18 cellular contexts compared by ENCODE assay signal in the genomic region with DNA sequence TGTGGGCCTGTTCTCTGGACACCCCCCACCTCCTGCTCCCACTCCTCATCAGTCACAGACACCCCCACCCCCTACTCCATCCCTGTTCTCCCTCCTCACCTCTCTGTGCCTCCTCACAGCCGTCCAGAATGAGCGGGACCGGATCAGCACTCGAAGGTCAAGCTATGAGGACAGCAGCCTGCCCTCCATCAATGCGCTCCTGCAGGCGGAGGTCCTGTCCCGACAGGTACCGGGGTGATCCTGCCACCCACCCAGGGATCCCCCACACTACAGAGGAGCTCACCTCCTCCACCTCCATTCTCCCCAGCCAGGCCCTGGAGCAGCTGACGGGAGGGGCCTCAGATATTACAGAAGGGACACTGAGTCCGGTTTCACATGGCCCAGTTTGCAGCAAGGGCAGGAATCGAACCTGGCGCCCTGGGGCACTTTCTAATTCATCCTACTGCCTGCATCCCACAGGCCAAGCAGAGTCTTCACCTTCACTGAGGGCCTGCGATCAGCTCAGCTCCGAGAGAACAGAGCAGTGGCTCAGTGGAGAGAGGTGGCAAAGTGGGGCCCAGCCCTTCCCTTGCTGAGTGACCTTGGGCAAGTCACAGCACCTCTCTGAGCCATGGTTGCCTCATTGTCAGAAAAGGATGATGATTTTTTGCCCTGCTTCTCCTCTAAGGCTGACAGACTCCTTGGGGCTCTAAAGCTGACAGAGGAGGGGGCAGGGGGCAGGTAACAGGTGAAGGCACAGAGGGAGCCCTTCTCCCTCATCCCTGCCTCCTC. TPM values are rescaled to one million over a fixed set of nuclear protein-coding genes. Genes with fewer than 3 reads are reported as not detected.
A peak's percentile ranks its signal among the peaks of the same experiment; 100 is the strongest.
DNase-seq lines count a peak whose midpoint lies in the region; ATAC-seq and TF ChIP-seq lines count a peak whose summit lies in the region.
"Had no signal": no experiment of that assay in that cellular context is flagged by ENCODE, and none has a peak within 500 bp of the region (broad histone marks: within the 10 kb centered on the region; RNA-seq: fewer than 3 reads in every experiment).

No MANE protein-coding gene starts in this region.

- H4K20me1 ChIP-seq in hepatocyte (ENCODE audit: insufficient read depth, poor library complexity, severe bottlenecking) (no peaks in the 10 kb centered on the region), osteoblast (ENCODE audit: insufficient read depth, low read length) (no peaks in the 10 kb centered on the region)

- CTCF ChIA-PET in Caco-2 (lab: Charles Lee) (interaction anchor here (1.2 kb wide), 1 partner anchor 18 kb away, joined by 3 read pairs; no protein-coding TSS in a partner anchor), WTC11 (lab: Charles Lee) (no interaction called here)

- peak overlapping the region; percentile 56 for H3K27ac Mint-ChIP-seq in Caco-2 (ENCODE audit: unreplicated experiment)
- H3K27ac Mint-ChIP-seq in WTC11, result no peak overlapping the region
- no peak overlapping the region for H3K27ac Mint-ChIP-seq in glutamatergic neuron (ENCODE audit: unreplicated experiment)
- H3K27ac Mint-ChIP-seq: CD8-positive, alpha-beta memory T cell; H9; IgD-negative memory B cell had no signal

- DNase-seq in Caco-2, result no peak
- DNase-seq in WTC11 (ENCODE audit: low spot score), result no peak
- no peak for DNase-seq in hepatocyte (ENCODE audit: low spot score)
- peak; percentile 91 for DNase-seq in osteoblast (ENCODE audit: insufficient read length, low spot score, missing footprints)
- DNase-seq in glutamatergic neuron, result no peak
- no peak for DNase-seq in activated T-cell treated with anti-CD3 and anti-CD28 coated beads, Interleukin-2, amount 50 U/mL, for 48 hours
- DNase-seq: ACHN; BE2C; C1 segment of cervical spinal cord; CD4-positive, CD25-positive, alpha-beta regulatory T cell; CD8-positive, alpha-beta memory T cell; COR-L47; H9 had no signal

- H3K4me1 Mint-ChIP-seq in Caco-2 (ENCODE audit: low read depth, unreplicated experiment), result peaks cover 48% of the 10 kb centered on the region
- no peaks in the 10 kb centered on the region for H3K4me1 Mint-ChIP-seq in WTC11
- peaks cover 2% of the 10 kb centered on the region for H3K4me1 Mint-ChIP-seq in glutamatergic neuron (ENCODE audit: low read depth, unreplicated experiment)
- H3K4me1 Mint-ChIP-seq: CD4-positive, CD25-positive, alpha-beta regulatory T cell; CD8-positive, alpha-beta memory T cell; IgD-negative memory B cell had no signal

- no peak for TF ChIP-seq CTCF in Caco-2 (IDR thresholded peaks at IDR 0.05; ENCODE audit: insufficient read depth in 1 of 2, low read depth in 1 of 2, low read length in 1 of 2, severe bottlenecking in 1 of 2, unreplicated experiment in 1 of 2)
- no peak for TF ChIP-seq CTCF in WTC11 (IDR thresholded peaks at IDR 0.05)
- TF ChIP-seq CTCF in hepatocyte (IDR thresholded peaks at IDR 0.05; ENCODE audit: poor library complexity), result no peak
- TF ChIP-seq CTCF in osteoblast (IDR thresholded peaks at IDR 0.05; ENCODE audit: extremely low read depth, low read depth, low read length), result no peak
- no peak for TF ChIP-seq CTCF in glutamatergic neuron (IDR thresholded peaks at IDR 0.05; ENCODE audit: partially characterized antibody, unreplicated experiment)

- POLR2A ChIA-PET in Caco-2 (lab: Charles Lee), result interaction anchor here (0.5 kb wide), 1 partner anchor 117 kb away, joined by 4 read pairs; no protein-coding TSS in a partner anchor
- POLR2A ChIA-PET in WTC11 (lab: Charles Lee), result no interaction called here

- H3K9me3 Mint-ChIP-seq in Caco-2 (ENCODE audit: unreplicated experiment) (no peaks in the 10 kb centered on the region), WTC11 (no peaks in the 10 kb centered on the region), glutamatergic neuron (ENCODE audit: unreplicated experiment) (peaks cover 2% of the 10 kb centered on the region)
- H3K9me3 Mint-ChIP-seq: CD8-positive, alpha-beta memory T cell; H9; IgD-negative memory B cell had no signal

- H3K36me3 ChIP-seq in Caco-2 (ENCODE audit: control insufficient read depth, insufficient read depth, low read length) (peaks cover 34% of the 10 kb centered on the region), hepatocyte (replicated peaks; ENCODE audit: insufficient read depth, low read depth) (no peaks in the 10 kb centered on the region), osteoblast (ENCODE audit: insufficient read depth, low read length) (no peaks in the 10 kb centered on the region)
- H3K36me3 ChIP-seq: BE2C had no signal

- no peaks in the 10 kb centered on the region for H3K9me3 ChIP-seq in Caco-2
- H3K9me3 ChIP-seq in hepatocyte (ENCODE audit: low read depth), result no peaks in the 10 kb centered on the region
- H3K9me3 ChIP-seq in osteoblast (ENCODE audit: low read depth, low read length), result no peaks in the 10 kb centered on the region
- H3K9me3 ChIP-seq: BE2C had no signal

- H3K27ac ChIP-seq in hepatocyte (peak overlapping the region; percentile 74), osteoblast (ENCODE audit: low read depth, low read length) (no peak overlapping the region)
- H3K27ac ChIP-seq: HL-60 had no signal

- no peak overlapping the region for H2AFZ ChIP-seq in hepatocyte
- H2AFZ ChIP-seq in osteoblast (ENCODE audit: low read length), result no peak overlapping the region

- WGBS in hepatocyte (ENCODE audit: low lambda C conversion rate, missing lambda C conversion rate), result 94% methylated on average over 14 of the region's 14 CpGs

- no peak overlapping the region for H3K4me3 ChIP-seq in Caco-2 (ENCODE audit: low read depth, low read length)
- H3K4me3 ChIP-seq in hepatocyte, result no peak overlapping the region
- H3K4me3 ChIP-seq in osteoblast (ENCODE audit: insufficient read depth, low read length), result no peak overlapping the region

- H3K4me1 ChIP-seq in Caco-2 (peaks cover 63% of the 10 kb centered on the region), hepatocyte (ENCODE audit: insufficient read depth) (peaks cover 41% of the 10 kb centered on the region), osteoblast (ENCODE audit: insufficient read depth, low read length) (peaks cover 9% of the 10 kb centered on the region)
- H3K4me1 ChIP-seq: BE2C had no signal

- intact Hi-C loops in Caco-2 (cut with micrococcal nuclease; ENCODE audit: unreplicated experiment), result no loop called here

- H3K27me3 ChIP-seq in Caco-2 (replicated peaks; ENCODE audit: control insufficient read depth, insufficient read depth, low read length) (no peaks in the 10 kb centered on the region), hepatocyte (no peaks in the 10 kb centered on the region), osteoblast (ENCODE audit: insufficient read depth, low read length) (peaks cover 21% of the 10 kb centered on the region)
- H3K27me3 ChIP-seq: BE2C had no signal

- no TSS peak for BruUV-seq in Caco-2 (replicated peaks; lab: Mats Ljungman, UMichigan)

- H3K9me2 ChIP-seq in hepatocyte (replicated peaks; ENCODE audit: insufficient read depth), result no peaks in the 10 kb centered on the region

- no peaks in the 10 kb centered on the region for H3K36me3 Mint-ChIP-seq in Caco-2 (ENCODE audit: insufficient read depth, unreplicated experiment)
- H3K36me3 Mint-ChIP-seq in WTC11, result no peaks in the 10 kb centered on the region
- H3K36me3 Mint-ChIP-seq in glutamatergic neuron (ENCODE audit: unreplicated experiment), result no peaks in the 10 kb centered on the region
- H3K36me3 Mint-ChIP-seq: CD4-positive, CD25-positive, alpha-beta regulatory T cell; CD8-positive, alpha-beta memory T cell; IgD-negative memory B cell had no signal

- H3K4me3 Mint-ChIP-seq in Caco-2 (ENCODE audit: unreplicated experiment) (no peak overlapping the region), WTC11 (no peak overlapping the region), glutamatergic neuron (ENCODE audit: unreplicated experiment) (no peak overlapping the region)
- H3K4me3 Mint-ChIP-seq: CD4-positive, CD25-positive, alpha-beta regulatory T cell; CD8-positive, alpha-beta memory T cell; H9; IgD-negative memory B cell had no signal

- H3K79me2 ChIP-seq in hepatocyte (peaks cover 4% of the 10 kb centered on the region), osteoblast (ENCODE audit: insufficient read depth, low read length) (no peaks in the 10 kb centered on the region)

- no peak for ATAC-seq in WTC11
- ATAC-seq in HG03280 (IDR thresholded peaks at IDR 0.05; ENCODE audit: unreplicated experiment), result no peak

- H3K4me2 ChIP-seq in hepatocyte, result no peak overlapping the region
- H3K4me2 ChIP-seq in osteoblast (ENCODE audit: insufficient read depth, low read length), result no peak overlapping the region

- H3K27me3 Mint-ChIP-seq in Caco-2 (ENCODE audit: insufficient read depth, unreplicated experiment) (no peaks in the 10 kb centered on the region), WTC11 (ENCODE audit: low read depth) (no peaks in the 10 kb centered on the region), glutamatergic neuron (ENCODE audit: unreplicated experiment) (peaks cover 2% of the 10 kb centered on the region)

TF ChIP-seq in WTC11, 78 proteins besides CTCF, POLR2A, EP300 and RAD21:
- TF ChIP-seq, protein P1, sequence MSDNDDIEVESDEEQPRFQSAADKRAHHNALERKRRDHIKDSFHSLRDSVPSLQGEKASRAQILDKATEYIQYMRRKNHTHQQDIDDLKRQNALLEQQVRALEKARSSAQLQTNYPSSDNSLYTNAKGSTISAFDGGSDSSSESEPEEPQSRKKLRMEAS (CRISPR knock-in tag; IDR thresholded peaks at IDR 0.05), result no peak
- TF ChIP-seq, protein P2, sequence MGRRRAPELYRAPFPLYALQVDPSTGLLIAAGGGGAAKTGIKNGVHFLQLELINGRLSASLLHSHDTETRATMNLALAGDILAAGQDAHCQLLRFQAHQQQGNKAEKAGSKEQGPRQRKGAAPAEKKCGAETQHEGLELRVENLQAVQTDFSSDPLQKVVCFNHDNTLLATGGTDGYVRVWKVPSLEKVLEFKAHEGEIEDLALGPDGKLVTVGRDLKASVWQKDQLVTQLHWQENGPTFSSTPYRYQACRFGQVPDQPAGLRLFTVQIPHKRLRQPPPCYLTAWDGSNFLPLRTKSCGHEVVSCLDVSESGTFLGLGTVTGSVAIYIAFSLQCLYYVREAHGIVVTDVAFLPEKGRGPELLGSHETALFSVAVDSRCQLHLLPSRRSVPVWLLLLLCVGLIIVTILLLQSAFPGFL (CRISPR knock-in tag; IDR thresholded peaks at IDR 0.05; ENCODE audit: borderline replicate concordance), result 0 out of 2 replicates have a peak, but pooled peaks have one; percentile 70
TF ChIP-seq in WTC11: peak in this region for 1.

RNA-seq across cellular contexts. Expression of a gene that starts 58.3 kb away (rescaled TPM):
- 256 and 292 TPM in 2 replicates for total RNA-seq in Caco-2 (2022)
- total RNA-seq in WTC11 (2021), result 0.15 to 0.37 TPM (median 0.21 TPM) in 3 replicates
- total RNA-seq in hepatocyte, result 66.7 and 88.0 TPM in 2 replicates
- 27.9 and 38.2 TPM in 2 replicates for polyA plus RNA-seq in hepatocyte
- total RNA-seq in osteoblast, result not detected in 2 replicates
- not detected for total RNA-seq in glutamatergic neuron (ENCODE audit: unreplicated experiment)
- total RNA-seq: A172; CD4-positive, CD25-positive, alpha-beta regulatory T cell; CD8-positive, alpha-beta memory T cell; H1; H9 had no signal
- polyA plus RNA-seq: CD4-positive, CD25-positive, alpha-beta regulatory T cell; CD8-positive, alpha-beta memory T cell; IgD-negative memory B cell had no signal

Comparison
In these comparisons a context has a peak if more than half of its experiments do, and no peak if none do; other contexts are left out.
1. RNA of a gene that starts 58.3 kb away (total RNA-seq): 256 to 292 TPM in Caco-2 and 66.7 to 88.0 TPM in hepatocyte; 0.15 to 0.37 TPM in WTC11, not detected in osteoblast and not detected in glutamatergic neuron (single experiment); every median in the first group is over 10 times any median in the second.